ENCODE assay signal across 8 cellular contexts in genomic region chr1:198543670-198544260, GRCh38. TPM values are rescaled to one million over a fixed set of nuclear protein-coding genes. Genes with fewer than 3 reads are reported as not detected.
DNase-seq lines count a peak whose midpoint lies in the region; ATAC-seq and TF ChIP-seq lines count a peak whose summit lies in the region.

No MANE protein-coding gene starts in this region.

- H3K4me3 ChIP-seq in prostate gland, result no peak overlapping the region

- H3K27ac Mint-ChIP-seq in activated naive CD8-positive, alpha-beta T cell treated with anti-CD3 and anti-CD28 coated beads, Interleukin-2, amount 50 U/mL, for 24 hours, result peak overlapping the region; percentile 75

- intact Hi-C loops in prostate gland (cut with DNase I), result no loop called here

- no peaks in the 10 kb centered on the region for H3K4me1 ChIP-seq in prostate gland (replicated peaks)

- H3K4me3 Mint-ChIP-seq in activated naive CD8-positive, alpha-beta T cell treated with anti-CD3 and anti-CD28 coated beads, Interleukin-2, amount 50 U/mL, for 24 hours, result peak overlapping the region; percentile 13

- no peaks in the 10 kb centered on the region for H3K9me3 ChIP-seq in prostate gland

- no peaks in the 10 kb centered on the region for H3K27me3 Mint-ChIP-seq in activated naive CD8-positive, alpha-beta T cell treated with anti-CD3 and anti-CD28 coated beads, Interleukin-2, amount 50 U/mL, for 24 hours

- no peak overlapping the region for H3K27ac ChIP-seq in prostate gland

- DNase-seq in GM13976 (ENCODE audit: low spot score), result peak; percentile 16
- no peak for DNase-seq in activated naive CD8-positive, alpha-beta T cell treated with anti-CD3 and anti-CD28 coated beads, Interleukin-2, amount 50 U/mL, for 24 hours
- DNase-seq in prostate gland (ENCODE audit: low spot score), result no peak
- DNase-seq in NCI-H2107 treated with DMSO at 0.1 percent for 48 hours (lab: John Stamatoyannopoulos, UW; ENCODE audit: unreplicated experiment), result no peak
- DNase-seq in NCI-H345 (lab: John Stamatoyannopoulos, UW), result no peak
- no peak for DNase-seq in activated CD8-positive, alpha-beta memory T cell treated with anti-CD3 and anti-CD28 coated beads, Interleukin-2, amount 50 U/mL, for 48 hours

- no peak for TF ChIP-seq POLR2A in prostate gland (IDR thresholded peaks at IDR 0.05)

- 52% methylated on average over 2 of the region's 2 CpGs for WGBS in prostate gland

- peaks cover 2% of the 10 kb centered on the region for H3K36me3 Mint-ChIP-seq in activated naive CD8-positive, alpha-beta T cell treated with anti-CD3 and anti-CD28 coated beads, Interleukin-2, amount 50 U/mL, for 24 hours (ENCODE audit: low read depth)

- ATAC-seq in GM21423 (IDR thresholded peaks at IDR 0.05; ENCODE audit: unreplicated experiment) (peak; percentile 88), HG03520 (IDR thresholded peaks at IDR 0.05; ENCODE audit: unreplicated experiment) (peak; percentile 94)
- ATAC-seq in activated naive CD8-positive, alpha-beta T cell treated with anti-CD3 and anti-CD28 coated beads, Interleukin-2, amount 50 U/mL, for 24 hours, result no peak

- H3K9me3 Mint-ChIP-seq in activated naive CD8-positive, alpha-beta T cell treated with anti-CD3 and anti-CD28 coated beads, Interleukin-2, amount 50 U/mL, for 24 hours, result peaks cover 18% of the 10 kb centered on the region

- in situ Hi-C loops in GM13976 (cut with MboI; ENCODE audit: low sequenced_read_pairs, unreplicated experiment), result no loop called here

- no peaks in the 10 kb centered on the region for H3K36me3 ChIP-seq in prostate gland

- TF ChIP-seq CTCF in GM13976 (IDR thresholded peaks at IDR 0.05; ENCODE audit: borderline replicate concordance, control extremely low read depth, extremely low read depth, insufficient read depth, missing control alignments), result no peak
- TF ChIP-seq CTCF in prostate gland (IDR thresholded peaks at IDR 0.05), result no peak

- H3K4me1 Mint-ChIP-seq in activated naive CD8-positive, alpha-beta T cell treated with anti-CD3 and anti-CD28 coated beads, Interleukin-2, amount 50 U/mL, for 24 hours, result peaks cover 46% of the 10 kb centered on the region

- H3K27me3 ChIP-seq in prostate gland (replicated peaks; ENCODE audit: insufficient read depth), result no peaks in the 10 kb centered on the region

RNA-seq across cellular contexts. Expression of gene ATP6V1G3, which starts 3.3 kb away (rescaled TPM):
- total RNA-seq in prostate gland, result not detected
